Comparison of ENCODE assay signal across 8 cellular contexts in genomic region chr6:73515204-73516101, GRCh38. TPM values are rescaled to one million over a fixed set of nuclear protein-coding genes. Genes with fewer than 3 reads are reported as not detected.
DNase-seq lines count a peak whose midpoint lies in the region; ATAC-seq, FAIRE-seq and TF ChIP-seq lines count a peak whose summit lies in the region.

No MANE protein-coding gene starts in this region.

- TF ChIP-seq CTCF in glutamatergic neuron (IDR thresholded peaks at IDR 0.05; ENCODE audit: partially characterized antibody, unreplicated experiment): peak; percentile 52
- peak; percentile 77 for TF ChIP-seq CTCF in psoas muscle (IDR thresholded peaks at IDR 0.05)

- peaks cover 0 to 12% (median 6%) of the 10 kb centered on the region in 3 donors for H3K27me3 ChIP-seq in psoas muscle (ENCODE audit: insufficient read depth in 3 of 3, low read length in 2 of 3)

- no peak overlapping the region for H3K4me3 ChIP-seq in psoas muscle

- peaks cover 26% of the 10 kb centered on the region for H3K4me1 Mint-ChIP-seq in activated naive CD4-positive, alpha-beta T cell treated with anti-CD3 and anti-CD28 coated beads, Interleukin-2, amount 50 U/mL, for 24 hours
- H3K4me1 Mint-ChIP-seq in glutamatergic neuron (ENCODE audit: low read depth, unreplicated experiment): peaks cover 18% of the 10 kb centered on the region

- no peak overlapping the region for H3K27ac ChIP-seq in psoas muscle

- ATAC-seq in HG03432 (IDR thresholded peaks at IDR 0.05; ENCODE audit: unreplicated experiment) (peak; percentile 39), psoas muscle (peak in 3 of 4 donors; percentile 31 to 69 (median 41))

- intact Hi-C loops in psoas muscle (cut with DNase I): loop anchor here (1.0 to 2.0 kb wide), 2 partner anchors 95 kb away; no protein-coding TSS in a partner anchor

- H3K36me3 ChIP-seq in psoas muscle (ENCODE audit: insufficient read depth in 1 of 2, low read depth in 1 of 2): peaks cover 2 to 48% of the 10 kb centered on the region in 2 donors

- no peaks in the 10 kb centered on the region for H3K27me3 Mint-ChIP-seq in activated naive CD4-positive, alpha-beta T cell treated with anti-CD3 and anti-CD28 coated beads, Interleukin-2, amount 50 U/mL, for 24 hours
- H3K27me3 Mint-ChIP-seq in glutamatergic neuron (ENCODE audit: unreplicated experiment): peaks cover 12% of the 10 kb centered on the region

- H3K9me3 Mint-ChIP-seq in activated naive CD4-positive, alpha-beta T cell treated with anti-CD3 and anti-CD28 coated beads, Interleukin-2, amount 50 U/mL, for 24 hours: no peaks in the 10 kb centered on the region
- H3K9me3 Mint-ChIP-seq in glutamatergic neuron (ENCODE audit: unreplicated experiment): peaks cover 14% of the 10 kb centered on the region

- peaks cover 40% of the 10 kb centered on the region for H3K36me3 Mint-ChIP-seq in activated naive CD4-positive, alpha-beta T cell treated with anti-CD3 and anti-CD28 coated beads, Interleukin-2, amount 50 U/mL, for 24 hours
- H3K36me3 Mint-ChIP-seq in glutamatergic neuron (ENCODE audit: unreplicated experiment): peaks cover 12% of the 10 kb centered on the region

- H3K4me1 ChIP-seq in psoas muscle: peaks cover 3% of the 10 kb centered on the region

- 47 to 57% (median 51%) methylated on average over 4 of the region's 4 CpGs for WGBS in psoas muscle, 3 donors

- FAIRE-seq in GM19239 (lab: Jason Lieb, UNC): peak; percentile 78

- DNase-seq in DMS53 (lab: John Stamatoyannopoulos, UW) (peak; percentile 89), GM19239 (ENCODE audit: insufficient read length, low spot score) (no peak), OCI-M1 (lab: John Stamatoyannopoulos, UW) (peak; percentile 92), glutamatergic neuron (no peak), psoas muscle (no peak), NCI-H187 (lab: John Stamatoyannopoulos, UW) (no peak)

- peak overlapping the region; percentile 87 for H3K4me3 Mint-ChIP-seq in activated naive CD4-positive, alpha-beta T cell treated with anti-CD3 and anti-CD28 coated beads, Interleukin-2, amount 50 U/mL, for 24 hours
- H3K4me3 Mint-ChIP-seq in glutamatergic neuron (ENCODE audit: unreplicated experiment): no peak overlapping the region

- peak overlapping the region; percentile 96 for H3K27ac Mint-ChIP-seq in activated naive CD4-positive, alpha-beta T cell treated with anti-CD3 and anti-CD28 coated beads, Interleukin-2, amount 50 U/mL, for 24 hours
- H3K27ac Mint-ChIP-seq in glutamatergic neuron (ENCODE audit: unreplicated experiment): no peak overlapping the region

- H3K9me3 ChIP-seq in psoas muscle: no peaks in the 10 kb centered on the region

RNA-seq across cellular contexts. Expression of gene EEF1A1, which starts 5.4 kb away (rescaled TPM):
- total RNA-seq in glutamatergic neuron (ENCODE audit: unreplicated experiment) (6,372 TPM), psoas muscle (1,000 to 10,000 TPM in 1 of 4 donors, 100 to 1,000 TPM in 3; 703 to 2,379 (median 902) TPM)
- polyA plus RNA-seq in psoas muscle: 1,000 to 10,000 TPM in 1 of 3 donors, 100 to 1,000 TPM in 2; 541 to 1,251 (median 593) TPM

RNA-seq across cellular contexts. Expression of gene MTO1, which starts 53.9 kb away (rescaled TPM):
- total RNA-seq in glutamatergic neuron (ENCODE audit: unreplicated experiment) (26.6 TPM), psoas muscle (10 to 100 TPM; 15.9 to 25.9 (median 18.3) TPM)
- 10 to 100 TPM; 19.2 to 22.6 (median 20.2) TPM for polyA plus RNA-seq in psoas muscle

Comparison
In these comparisons a context has a peak if more than half of its experiments do, and no peak if none do; other contexts are left out.
1. DNase-seq: peak in DMS53 (single experiment) and OCI-M1 (single experiment); none in GM19239 (single experiment), glutamatergic neuron (single experiment), psoas muscle (0 of 2) and NCI-H187 (0 of 2).